In genomic region chr5:2888520-2889060, GRCh38 we compare ENCODE assay signal across 15 cellular contexts.
"Had no signal": no experiment of that assay in that cellular context is flagged by ENCODE, and none has a peak within 500 bp of the region (broad histone marks: within the 10 kb centered on the region; RNA-seq: fewer than 3 reads in every experiment).

No MANE protein-coding gene starts in this region.

- ATAC-seq: foreskin keratinocyte; naive thymus-derived CD8-positive, alpha-beta T cell; pancreas; psoas muscle had no signal

- H3K4me3 ChIP-seq: lower lobe of right lung, pancreas, psoas muscle, transverse colon had no signal

- H3K4me1 ChIP-seq: foreskin keratinocyte, lower lobe of right lung, pancreas, psoas muscle, transverse colon had no signal

- H3K27ac ChIP-seq: foreskin keratinocyte, lower lobe of right lung, neutrophil, pancreas, psoas muscle, transverse colon had no signal

- H3K36me3 ChIP-seq: lower lobe of right lung, neutrophil, pancreas, transverse colon had no signal

- DNase-seq: activated CD4-positive, alpha-beta memory T cell treated with anti-CD3 and anti-CD28 coated beads for 36 hours; activated CD4-positive, alpha-beta T cell treated with anti-CD3 and anti-CD28 coated beads for 48 hours; activated effector memory CD4-positive, alpha-beta T cell treated with anti-CD3 and anti-CD28 coated beads, Interleukin-2, amount 50 U/mL, for 16 hours; activated naive CD4-positive, alpha-beta T cell treated with anti-CD3 and anti-CD28 coated beads, Interleukin-2, amount 10 ng/mL, durations not matched to agents 7 days and 5 days; caudate nucleus; effector memory CD4-positive, alpha-beta T cell; foreskin keratinocyte; kidney; lower lobe of right lung; naive thymus-derived CD8-positive, alpha-beta T cell; pancreas; psoas muscle; right cardiac atrium; transverse colon had no signal

- H3K9me3 ChIP-seq: lower lobe of right lung, neutrophil, pancreas, psoas muscle, transverse colon had no signal

- H3K27me3 ChIP-seq: foreskin keratinocyte, neutrophil, pancreas, transverse colon had no signal
